In the genomic region with DNA sequence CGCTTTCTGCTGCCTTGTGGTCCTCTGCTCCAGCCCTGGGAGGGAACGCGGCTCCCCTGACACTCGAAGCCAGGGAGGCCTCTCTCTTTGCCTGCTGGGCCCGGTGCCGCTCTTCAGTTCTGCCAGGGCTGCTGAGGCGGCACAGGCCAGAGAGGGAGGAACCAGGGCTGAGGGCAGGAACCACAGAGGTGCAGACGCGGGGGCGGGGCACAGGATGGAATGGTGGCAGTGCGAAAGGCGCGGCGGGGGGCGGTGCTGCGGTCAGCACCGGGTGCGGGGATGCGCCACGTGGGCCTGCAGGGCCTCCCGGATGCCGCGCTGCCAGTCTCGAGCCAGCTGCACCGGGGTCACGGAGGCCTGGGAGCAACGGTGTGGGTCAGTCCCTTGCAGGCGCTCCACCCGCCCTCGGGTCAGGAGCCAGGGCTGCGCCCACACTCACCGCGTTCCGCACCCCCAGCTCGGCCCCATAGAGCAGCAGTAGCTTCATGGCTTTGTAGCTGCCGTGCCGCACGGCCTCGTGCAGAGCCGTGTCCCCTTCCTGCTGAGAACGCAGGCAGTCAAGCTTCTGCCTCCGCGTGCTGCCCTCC, we compare ENCODE assay signal across 8 cellular contexts. TPM values are rescaled to one million over a fixed set of nuclear protein-coding genes. Genes with fewer than 3 reads are reported as not detected.
A peak's percentile ranks its signal among the peaks of the same experiment; 100 is the strongest.
DNase-seq lines count a peak whose midpoint lies in the region; ATAC-seq lines count a peak whose summit lies in the region.

No MANE protein-coding gene starts in this region.

- peak; percentile 84 to 89 (median 85) for DNase-seq in CD4-positive, alpha-beta memory T cell
- DNase-seq in stimulated activated CD4-positive, alpha-beta T cell treated with anti-CD3 and anti-CD28 coated beads, Interleukin-1b, Interleukin-23, amount 100 ng/mL, for 48 hours, result peak; percentile 73
- no peak for DNase-seq in NCI-H446 treated with DMSO at 0.1 percent for 48 hours (lab: John Stamatoyannopoulos, UW)
- DNase-seq in NCI-H1694 treated with DMSO at 0.1 percent for 48 hours (lab: John Stamatoyannopoulos, UW), result no peak
- DNase-seq in NCI-H69 (lab: John Stamatoyannopoulos, UW), result no peak

- intact Hi-C loops in CD4-positive, alpha-beta memory T cell (cut with micrococcal nuclease), result loop anchor here (1.0 kb wide), 2 partner anchors 8 to 23 kb away; partner anchors contain the start of gene CNNM3

- H3K4me3 ChIP-seq in CD4-positive, alpha-beta memory T cell (ENCODE audit: low read length in 2 of 2), result peak overlapping the region in 1 of 2 donors; percentile 33
- peak overlapping the region; percentile 21 to 51 for H3K4me3 ChIP-seq in duodenal mucosa (ENCODE audit: low read depth in 1 of 2, low read length in 2 of 2)

- CTCF ChIA-PET in CD4-positive, alpha-beta memory T cell (lab: Charles Lee; ENCODE audit: partially characterized antibody), result interaction anchor here (0.9 to 1.9 kb wide), 3 partner anchors 18 to 123 kb away, joined by 3 to 15 read pairs (median 4); partner anchors contain the start of genes ANKRD39 and CNNM3

- no peak overlapping the region for H3K9ac ChIP-seq in duodenal mucosa (ENCODE audit: low read depth in 1 of 2, low read length in 2 of 2)

- H3K4me1 ChIP-seq in CD4-positive, alpha-beta memory T cell (ENCODE audit: insufficient read depth, low read length), result peaks cover 22% of the 10 kb centered on the region
- peaks cover 9 to 15% of the 10 kb centered on the region in 2 donors for H3K4me1 ChIP-seq in duodenal mucosa (ENCODE audit: control insufficient read depth in 1 of 2, insufficient read depth in 2 of 2, low read length in 2 of 2)

- H3K27me3 Mint-ChIP-seq in CD4-positive, alpha-beta memory T cell, result no peaks in the 10 kb centered on the region

- peaks cover 5% of the 10 kb centered on the region for H3K36me3 ChIP-seq in CD4-positive, alpha-beta memory T cell (ENCODE audit: insufficient read depth, low read length)
- H3K36me3 ChIP-seq in duodenal mucosa (ENCODE audit: control insufficient read depth in 1 of 2, insufficient read depth in 2 of 2, low read length in 2 of 2), result peaks cover 13 to 19% of the 10 kb centered on the region in 2 donors

- peaks cover 4 to 19% of the 10 kb centered on the region in 2 donors for H3K36me3 Mint-ChIP-seq in CD4-positive, alpha-beta memory T cell

- no peaks in the 10 kb centered on the region for H3K9me3 ChIP-seq in CD4-positive, alpha-beta memory T cell (ENCODE audit: control insufficient read depth in 1 of 2, low read length in 2 of 2)
- H3K9me3 ChIP-seq in duodenal mucosa (ENCODE audit: control insufficient read depth in 1 of 2, low read length in 2 of 2), result no peaks in the 10 kb centered on the region

- peak overlapping the region; percentile 55 for H3K27ac ChIP-seq in CD4-positive, alpha-beta memory T cell (ENCODE audit: low read depth, low read length)
- no peak overlapping the region for H3K27ac ChIP-seq in duodenal mucosa (ENCODE audit: low read depth, low read length)

- ATAC-seq in HG02678 (IDR thresholded peaks at IDR 0.05; ENCODE audit: unreplicated experiment), result peak; percentile 84
- ATAC-seq in activated CD4-positive, CD25-positive, alpha-beta regulatory T cell treated with anti-CD3 and anti-CD28 coated beads, Interleukin-2, amount 50 U/mL, for 24 hours, result peak; percentile 90 to 95

- H3K27ac Mint-ChIP-seq in CD4-positive, alpha-beta memory T cell, result peak overlapping the region; percentile 74 to 95 (median 89)

- H3K4me3 Mint-ChIP-seq in CD4-positive, alpha-beta memory T cell, result peak overlapping the region; percentile 45 to 80 (median 73)

- H3K9me3 Mint-ChIP-seq in CD4-positive, alpha-beta memory T cell, result no peaks in the 10 kb centered on the region

- POLR2A ChIA-PET in CD4-positive, alpha-beta memory T cell (lab: Charles Lee; ENCODE audit: partially characterized antibody), result interaction anchor here (0.6 to 5.7 kb wide), 16 partner anchors 11 to 302 kb away, joined by 3 to 80 read pairs (median 4); partner anchors contain the start of genes ANKRD36, ANKRD39, ARID5A and CNNM3

- no peaks in the 10 kb centered on the region for H3K27me3 ChIP-seq in CD4-positive, alpha-beta memory T cell (ENCODE audit: insufficient read depth, low read length)
- H3K27me3 ChIP-seq in duodenal mucosa (ENCODE audit: control insufficient read depth in 1 of 2, insufficient read depth in 2 of 2, low read length in 2 of 2), result no peaks in the 10 kb centered on the region

- H3K4me1 Mint-ChIP-seq in CD4-positive, alpha-beta memory T cell, result peaks cover 7 to 29% (median 19%) of the 10 kb centered on the region in 4 donors

RNA-seq across cellular contexts. Expression of gene ANKRD23, which starts 4.4 kb away (rescaled TPM):
- 10 to 100 TPM; 19.4 to 19.7 TPM for total RNA-seq in CD4-positive, alpha-beta memory T cell
- 1 to 10 TPM in 1 of 2 donors, not detected in 1; 1.5 TPM for polyA plus RNA-seq in CD4-positive, alpha-beta memory T cell

RNA-seq across cellular contexts. Expression of gene ANKRD39, which starts 18.4 kb away (rescaled TPM):
- total RNA-seq in CD4-positive, alpha-beta memory T cell, result 10 to 100 TPM; 24.4 to 24.5 TPM
- 10 to 100 TPM; 18.7 to 42.5 TPM for polyA plus RNA-seq in CD4-positive, alpha-beta memory T cell

RNA-seq across cellular contexts. Expression of gene CNNM3, which starts 23.3 kb away (rescaled TPM):
- total RNA-seq in CD4-positive, alpha-beta memory T cell, result 10 to 100 TPM; 55.1 to 57.4 TPM
- 10 to 100 TPM in 1 of 2 donors, 1 to 10 TPM in 1; 3.7 to 13.2 TPM for polyA plus RNA-seq in CD4-positive, alpha-beta memory T cell

RNA-seq across cellular contexts. Expression of gene SEMA4C, which starts 30.5 kb away (rescaled TPM):
- total RNA-seq in CD4-positive, alpha-beta memory T cell, result 10 to 100 TPM; 72.6 to 77.0 TPM
- polyA plus RNA-seq in CD4-positive, alpha-beta memory T cell, result 1 to 10 TPM; 2.3 to 8.1 TPM

Comparison
In these comparisons a context has a peak if more than half of its experiments do, and no peak if none do; other contexts are left out.
1. DNase-seq: peak in CD4-positive, alpha-beta memory T cell (5 of 5) and stimulated activated CD4-positive, alpha-beta T cell treated with anti-CD3 and anti-CD28 coated beads, Interleukin-1b, Interleukin-23, amount 100 ng/mL, for 48 hours (single experiment); none in NCI-H446 treated with DMSO at 0.1 percent for 48 hours (single experiment), NCI-H1694 treated with DMSO at 0.1 percent for 48 hours (single experiment) and NCI-H69 (single experiment).